8 cellular contexts compared by ENCODE assay signal in the genomic region with DNA sequence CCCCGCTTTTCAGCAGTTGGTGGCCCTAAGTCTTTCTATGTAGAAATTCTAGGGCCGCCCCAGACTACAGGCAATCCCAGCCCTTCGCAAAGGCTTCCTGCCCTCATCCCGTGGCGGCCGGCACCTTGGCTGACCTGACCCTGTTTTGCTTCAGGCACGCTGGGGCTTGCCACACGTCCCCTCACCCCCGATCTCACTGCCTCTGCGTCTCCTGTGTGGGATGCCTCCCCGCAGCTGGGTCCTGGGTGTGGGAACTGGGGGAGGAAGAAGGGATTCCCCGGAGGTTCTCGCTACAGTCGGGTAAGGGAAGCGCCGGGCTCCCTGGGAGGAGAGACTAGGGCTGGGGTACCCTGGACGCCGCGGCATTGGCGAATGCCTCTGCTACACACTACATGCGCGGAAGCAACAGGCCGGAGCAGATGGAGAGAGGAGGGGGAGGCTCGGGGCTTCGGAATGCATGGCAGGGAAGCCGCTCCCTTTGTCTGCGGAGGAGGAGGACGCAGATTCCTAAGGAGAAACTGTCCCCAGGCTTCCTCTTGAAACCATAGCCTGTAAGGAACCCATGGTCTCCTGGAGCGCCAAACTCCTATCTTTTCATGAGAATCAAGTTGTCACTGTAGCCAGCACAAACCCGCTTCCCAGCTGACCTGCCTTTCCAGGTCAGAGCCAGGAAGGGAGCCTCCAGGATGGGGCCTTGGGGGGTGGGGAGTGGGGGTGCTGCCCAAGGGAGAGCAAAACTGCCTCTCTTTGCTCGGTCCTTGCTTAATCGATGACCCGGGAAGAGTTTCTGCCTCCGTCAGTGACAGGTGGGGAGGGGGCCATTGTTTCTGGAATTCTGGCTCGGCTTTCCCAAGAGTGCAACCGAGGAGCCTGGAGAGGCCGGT. TPM values are rescaled to one million over a fixed set of nuclear protein-coding genes. Genes with fewer than 3 reads are reported as not detected.
DNase-seq lines count a peak whose midpoint lies in the region; ATAC-seq and TF ChIP-seq lines count a peak whose summit lies in the region.

No MANE protein-coding gene starts in this region.

- POLR2A ChIA-PET in AG04450 (lab: Yijun Ruan, JAX), result interaction anchor here (1.0 to 1.1 kb wide), 2 partner anchors 12 to 51 kb away, joined by 3 read pairs; no protein-coding TSS in a partner anchor

- H3K4me3 ChIP-seq in AG04450 (ENCODE audit: low read depth, low read length) (peak overlapping the region; percentile 71), coronary artery (peak overlapping the region; percentile 80), mesenchymal stem cell (ENCODE audit: insufficient read depth in 1 of 2, low read depth in 1 of 2, low read length in 2 of 2) (peak overlapping the region; percentile 42 to 80), transverse colon (peak overlapping the region; percentile 78 to 91 (median 82))

- peak overlapping the region; percentile 99 for H3K4me2 ChIP-seq in mesenchymal stem cell (ENCODE audit: low read length, poor library complexity, severe bottlenecking)

- TF ChIP-seq EP300 in transverse colon (IDR thresholded peaks at IDR 0.05; ENCODE audit: low read depth), result no peak

- no peak overlapping the region for H2BK15ac ChIP-seq in mesenchymal stem cell (ENCODE audit: low read depth, poor library complexity, severe bottlenecking)

- no peaks in the 10 kb centered on the region for H3K36me3 ChIP-seq in mesenchymal stem cell (ENCODE audit: control insufficient read depth in 1 of 2, insufficient read depth in 2 of 2, low read depth in 1 of 2, low read length in 2 of 2)
- H3K36me3 ChIP-seq in transverse colon, result no peaks in the 10 kb centered on the region

- H2BK5ac ChIP-seq in mesenchymal stem cell (ENCODE audit: low read depth, low read length, poor library complexity, severe bottlenecking), result no peak overlapping the region

- no peak overlapping the region for H4K91ac ChIP-seq in mesenchymal stem cell (ENCODE audit: low read length)

- no peak for TF ChIP-seq POLR2A in transverse colon (IDR thresholded peaks at IDR 0.05)

- H2AFZ ChIP-seq in mesenchymal stem cell (ENCODE audit: low read depth, low read length), result peak overlapping the region; percentile 60

- DNase-seq in AG04450 (ENCODE audit: low read depth, low spot score), result no peak
- peak; percentile 2 for DNase-seq in NCI-H82 treated with DMSO at 0.1 percent for 48 hours (lab: John Stamatoyannopoulos, UW; ENCODE audit: unreplicated experiment)
- no peak for DNase-seq in coronary artery (ENCODE audit: low spot score)
- peak; percentile 36 for DNase-seq in mesenchymal stem cell
- DNase-seq in transverse colon, result peak; percentile 41
- DNase-seq in stimulated activated CD4-positive, alpha-beta T cell treated with anti-CD3 and anti-CD28 coated beads, Interleukin-4, amount 100 ng/mL, for 4 hours, result no peak

- H3K27ac ChIP-seq in AG04450 (ENCODE audit: low read depth, low read length) (peak overlapping the region; percentile 52), coronary artery (peak overlapping the region in 1 of 2 donors; percentile 63), mesenchymal stem cell (ENCODE audit: low read length, poor library complexity, severe bottlenecking) (no peak overlapping the region), transverse colon (peak overlapping the region; percentile 86 to 93 (median 88))

- peak overlapping the region in 1 of 2 experiments; percentile 28 for H3K18ac ChIP-seq in mesenchymal stem cell (ENCODE audit: low read depth in 1 of 2, low read length in 2 of 2)

- H3K14ac ChIP-seq in mesenchymal stem cell (ENCODE audit: low read length in 2 of 2), result peak overlapping the region in 1 of 2 experiments; percentile 35

- CTCF ChIA-PET in AG04450 (lab: Charles Lee), result interaction anchor here (0.7 to 8.6 kb wide), 6 partner anchors 13 to 48 kb away, joined by 3 to 151 read pairs (median 94); no protein-coding TSS in a partner anchor

- TF ChIP-seq CTCF in AG04450 (IDR thresholded peaks at IDR 0.05; ENCODE audit: low read depth, low read length), result no peak
- no peak for TF ChIP-seq CTCF in coronary artery (IDR thresholded peaks at IDR 0.05)
- TF ChIP-seq CTCF in transverse colon (IDR thresholded peaks at IDR 0.05), result no peak

- no peak overlapping the region for H3K4ac ChIP-seq in mesenchymal stem cell (ENCODE audit: low read depth in 1 of 2, low read length in 2 of 2)

- peaks cover 21% of the 10 kb centered on the region for H3K4me1 ChIP-seq in mesenchymal stem cell (ENCODE audit: control insufficient read depth, insufficient read depth, low read depth, low read length)
- peaks cover 0 to 33% (median 21%) of the 10 kb centered on the region in 4 donors for H3K4me1 ChIP-seq in transverse colon

- under 1% methylated on average over 34 of the region's 37 CpGs for WGBS in mesenchymal stem cell
- 11 to 40% methylated on average over 1 to 22 of the region's 37 CpGs for WGBS in transverse colon (ENCODE audit: low coverage in 1 of 2), 2 donors

- H2BK12ac ChIP-seq in mesenchymal stem cell (ENCODE audit: low read length in 2 of 2), result no peak overlapping the region

- peak; percentile 0 for ATAC-seq in GM21390 (IDR thresholded peaks at IDR 0.05; ENCODE audit: unreplicated experiment)
- ATAC-seq in GM19324 (IDR thresholded peaks at IDR 0.05; ENCODE audit: low FRiP score, unreplicated experiment), result no peak

- H4K8ac ChIP-seq in mesenchymal stem cell (ENCODE audit: low read length), result peak overlapping the region; percentile 47

- H3K23ac ChIP-seq in mesenchymal stem cell (ENCODE audit: low read length in 2 of 2), result no peak overlapping the region

- peaks cover 3% of the 10 kb centered on the region for H3K27me3 ChIP-seq in AG04450 (ENCODE audit: control insufficient read depth, insufficient read depth, low read length)
- peaks cover 10 to 50% of the 10 kb centered on the region in 2 experiments for H3K27me3 ChIP-seq in mesenchymal stem cell (ENCODE audit: control insufficient read depth in 1 of 2, insufficient read depth in 1 of 2, low read length in 2 of 2)
- no peaks in the 10 kb centered on the region for H3K27me3 ChIP-seq in transverse colon

- H3K9me3 ChIP-seq in AG04450 (ENCODE audit: control insufficient read depth, insufficient read depth, low read length) (no peaks in the 10 kb centered on the region), mesenchymal stem cell (ENCODE audit: control insufficient read depth, low read length) (no peaks in the 10 kb centered on the region), transverse colon (no peaks in the 10 kb centered on the region)

- H3K9ac ChIP-seq in mesenchymal stem cell (ENCODE audit: low read length), result peak overlapping the region; percentile 62

- in situ Hi-C loops in transverse colon (cut with MboI; ENCODE audit: low pct_ligation_motif_present in 1 of 4, low pct_unique_long_range_greater_than_20kb in 1 of 4, low sequenced_read_pairs in 3 of 4), result loop anchor here in 1 of 4 donors (25.0 kb wide), 2 partner anchors 114 to 264 kb away; a partner anchor contains a TSS

- H3K79me1 ChIP-seq in mesenchymal stem cell (replicated peaks; ENCODE audit: low read length, poor library complexity, severe bottlenecking), result no peaks in the 10 kb centered on the region

- no peak overlapping the region for H2BK120ac ChIP-seq in mesenchymal stem cell (ENCODE audit: low read depth, low read length)

- no peak overlapping the region for H2AK5ac ChIP-seq in mesenchymal stem cell (ENCODE audit: low read length, severe bottlenecking)

- intact Hi-C loops in transverse colon (cut with DNase I; ENCODE audit: low total_unique reads), result loop anchor here (10.0 kb wide), 1 partner anchor 511 kb away; no protein-coding TSS in a partner anchor

RNA-seq across cellular contexts. Expression of a gene that starts 1.4 kb away (rescaled TPM):
- polyA plus RNA-seq in AG04450 (2011; rRNA removed), result 1.4 and 2.2 TPM in 2 replicates
- polyA minus RNA-seq in AG04450 (2011; rRNA and poly(A)+ RNA removed), result 3.2 and 5.3 TPM in 2 replicates
- 1.8 TPM for polyA plus RNA-seq in mesenchymal stem cell (2013, experiment 1 of 2)
- 2.0 TPM for polyA plus RNA-seq in mesenchymal stem cell (2013, experiment 2 of 2)
- total RNA-seq in transverse colon, result 10 to 100 TPM; 61.3 to 95.3 (median 77.6) TPM

RNA-seq across cellular contexts. Expression of a gene that starts 30.7 kb away (rescaled TPM):
- polyA plus RNA-seq in AG04450 (2011; rRNA removed), result 20.6 and 23.1 TPM in 2 replicates
- 13.2 and 15.0 TPM in 2 replicates for polyA minus RNA-seq in AG04450 (2011; rRNA and poly(A)+ RNA removed)
- polyA plus RNA-seq in mesenchymal stem cell (2013, experiment 1 of 2), result 22.2 TPM
- polyA plus RNA-seq in mesenchymal stem cell (2013, experiment 2 of 2), result 20.8 TPM
- total RNA-seq in transverse colon, result 10 to 100 TPM; 17.6 to 62.1 (median 26.2) TPM

RNA-seq across cellular contexts. Expression of a gene that starts 39.4 kb away (rescaled TPM):
- not detected in 2 replicates for polyA plus RNA-seq in AG04450 (2011; rRNA removed)
- not detected in 2 replicates for polyA minus RNA-seq in AG04450 (2011; rRNA and poly(A)+ RNA removed)
- polyA plus RNA-seq in mesenchymal stem cell (2013, experiment 1 of 2), result not detected
- polyA plus RNA-seq in mesenchymal stem cell (2013, experiment 2 of 2), result not detected
- total RNA-seq in transverse colon, result 10 to 100 TPM in 1 of 4 donors, 1 to 10 TPM in 3; 4.6 to 16.5 (median 7.5) TPM

Comparison
In these comparisons a context has a peak if more than half of its experiments do, and no peak if none do; other contexts are left out.
1. DNase-seq: peak in NCI-H82 treated with DMSO at 0.1 percent for 48 hours (single experiment), mesenchymal stem cell (single experiment) and transverse colon (single experiment); none in AG04450 (single experiment), coronary artery (single experiment) and stimulated activated CD4-positive, alpha-beta T cell treated with anti-CD3 and anti-CD28 coated beads, Interleukin-4, amount 100 ng/mL, for 4 hours (0 of 2).
2. Peak in every context shown above with its lines, with median percentiles within 50 percentile points of each other: H3K4me3 ChIP-seq.